In genomic region chr5:23991406-23991805, GRCh38 we compare ENCODE assay signal across 19 cellular contexts.
DNase-seq lines count a peak whose midpoint lies in the region; ATAC-seq and TF ChIP-seq lines count a peak whose summit lies in the region.
"Had no signal": no experiment of that assay in that cellular context is flagged by ENCODE, and none has a peak within 500 bp of the region (broad histone marks: within the 10 kb centered on the region; RNA-seq: fewer than 3 reads in every experiment).

No MANE protein-coding gene starts in this region.

- peak overlapping the region; percentile 87 for H3K27ac ChIP-seq in VCaP
- H3K27ac ChIP-seq in adrenal gland = no peak overlapping the region
- H3K27ac ChIP-seq in dorsolateral prefrontal cortex = no peak overlapping the region
- H3K27ac ChIP-seq in PC-3 (ENCODE audit: low read length) = no peak overlapping the region
- H3K27ac ChIP-seq: GM23248, Peyer's patch, SJCRH30 had no signal

- no peaks in the 10 kb centered on the region for H3F3A ChIP-seq in PC-3 (ENCODE audit: low read length, unreplicated experiment)

- no TSS peak for BruUV-seq in PC-3 (replicated peaks; lab: Mats Ljungman, UMichigan)

- no peak overlapping the region for H3K4me2 ChIP-seq in PC-3 (ENCODE audit: low read length)

- H3K4me3 ChIP-seq in H7 (ENCODE audit: insufficient read depth, low read depth, low read length) (no peak overlapping the region), adrenal gland (no peak overlapping the region), dorsolateral prefrontal cortex (no peak overlapping the region), PC-3 (ENCODE audit: low read length) (no peak overlapping the region)
- H3K4me3 ChIP-seq: GM23248, Peyer's patch, SJCRH30 had no signal

- H3K36me3 ChIP-seq in H7 (replicated peaks; ENCODE audit: control insufficient read depth, insufficient read depth, low read length) (no peaks in the 10 kb centered on the region), adrenal gland (replicated peaks in 1 of 2) (no peaks in the 10 kb centered on the region), PC-3 (ENCODE audit: low read depth, low read length) (no peaks in the 10 kb centered on the region)
- H3K36me3 ChIP-seq: BE2C, Peyer's patch, SJCRH30 had no signal

- H3K27me3 ChIP-seq in H7 (ENCODE audit: control insufficient read depth, insufficient read depth, low read length) (no peaks in the 10 kb centered on the region), adrenal gland (no peaks in the 10 kb centered on the region), dorsolateral prefrontal cortex (no peaks in the 10 kb centered on the region), PC-3 (ENCODE audit: low read length) (no peaks in the 10 kb centered on the region)
- H3K27me3 ChIP-seq: BE2C, Peyer's patch, SJCRH30 had no signal

- no peak for TF ChIP-seq CTCF in VCaP (conservative IDR thresholded peaks at IDR 0.05)
- no peak for TF ChIP-seq CTCF in adrenal gland (IDR thresholded peaks at IDR 0.05)
- TF ChIP-seq CTCF in dorsolateral prefrontal cortex (IDR thresholded peaks at IDR 0.05 in 54 of 56, conservative IDR thresholded peaks at IDR 0.05 in 2 of 56; ENCODE audit: low read depth in 1 of 56, partially characterized antibody in 56 of 56) = no peak
- TF ChIP-seq CTCF in PC-3 (conservative IDR thresholded peaks at IDR 0.05; ENCODE audit: low read depth, low read length) = no peak

- H3K9me3 ChIP-seq in adrenal gland (replicated peaks in 1 of 3) (no peaks in the 10 kb centered on the region), PC-3 (ENCODE audit: low read length) (no peaks in the 10 kb centered on the region)
- H3K9me3 ChIP-seq: BE2C, Peyer's patch, SJCRH30 had no signal

- no peak overlapping the region for H3K9ac ChIP-seq in PC-3 (ENCODE audit: low read length)
- H3K9ac ChIP-seq: GM23248 had no signal

- no peak for TF ChIP-seq POLR2A in adrenal gland (IDR thresholded peaks at IDR 0.05)

- POLR2A ChIA-PET in PC-3 (lab: Charles Lee; ENCODE audit: unreplicated experiment) = no interaction called here

- DNase-seq in H7 (no peak), adrenal gland (no peak), dorsolateral prefrontal cortex (no peak), PC-3 (no peak)
- DNase-seq: BE2C, EL, GF-D8, GM23248, KBM-7, NCI-H1092, NCI-H1436, NCI-H187 treated with DMSO at 0.1 percent for 48 hours, NCI-H69, Peyer's patch, SJCRH30 had no signal

- WGBS in adrenal gland, 4 donors = 71 to 87% (median 82%) methylated on average over 2 of the region's 2 CpGs

- intact Hi-C loops in adrenal gland (cut with DNase I) = no loop called here
- intact Hi-C loops in dorsolateral prefrontal cortex (cut with DNase I) = no loop called here
- intact Hi-C loops in PC-3 (cut with micrococcal nuclease) = no loop called here

- H3K9me2 ChIP-seq in PC-3 (replicated peaks; ENCODE audit: low read length) = no peaks in the 10 kb centered on the region

- ATAC-seq in GM18520 (IDR thresholded peaks at IDR 0.05; ENCODE audit: unreplicated experiment) = peak; percentile 62
- peak; percentile 75 for ATAC-seq in GM21786 (IDR thresholded peaks at IDR 0.05; ENCODE audit: unreplicated experiment)
- peak; percentile 52 for ATAC-seq in HG03175 (IDR thresholded peaks at IDR 0.05; ENCODE audit: unreplicated experiment)
- no peak for ATAC-seq in PC-3

- no peaks in the 10 kb centered on the region for H3K79me2 ChIP-seq in PC-3 (ENCODE audit: low read length)

- CTCF ChIA-PET in PC-3 (lab: Charles Lee) = no interaction called here

- no peak overlapping the region for H2AFZ ChIP-seq in PC-3 (ENCODE audit: low read length)
- H2AFZ ChIP-seq: GM23248 had no signal

- H3K4me1 ChIP-seq in adrenal gland (replicated peaks in 1 of 2) (no peaks in the 10 kb centered on the region), PC-3 (ENCODE audit: insufficient read depth, low read length) (no peaks in the 10 kb centered on the region)
- H3K4me1 ChIP-seq: BE2C, Peyer's patch, SJCRH30 had no signal

- no peaks in the 10 kb centered on the region for H4K20me1 ChIP-seq in PC-3 (ENCODE audit: low read length)
